Comparison of ENCODE assay signal across 1 cellular context in the genomic region with DNA sequence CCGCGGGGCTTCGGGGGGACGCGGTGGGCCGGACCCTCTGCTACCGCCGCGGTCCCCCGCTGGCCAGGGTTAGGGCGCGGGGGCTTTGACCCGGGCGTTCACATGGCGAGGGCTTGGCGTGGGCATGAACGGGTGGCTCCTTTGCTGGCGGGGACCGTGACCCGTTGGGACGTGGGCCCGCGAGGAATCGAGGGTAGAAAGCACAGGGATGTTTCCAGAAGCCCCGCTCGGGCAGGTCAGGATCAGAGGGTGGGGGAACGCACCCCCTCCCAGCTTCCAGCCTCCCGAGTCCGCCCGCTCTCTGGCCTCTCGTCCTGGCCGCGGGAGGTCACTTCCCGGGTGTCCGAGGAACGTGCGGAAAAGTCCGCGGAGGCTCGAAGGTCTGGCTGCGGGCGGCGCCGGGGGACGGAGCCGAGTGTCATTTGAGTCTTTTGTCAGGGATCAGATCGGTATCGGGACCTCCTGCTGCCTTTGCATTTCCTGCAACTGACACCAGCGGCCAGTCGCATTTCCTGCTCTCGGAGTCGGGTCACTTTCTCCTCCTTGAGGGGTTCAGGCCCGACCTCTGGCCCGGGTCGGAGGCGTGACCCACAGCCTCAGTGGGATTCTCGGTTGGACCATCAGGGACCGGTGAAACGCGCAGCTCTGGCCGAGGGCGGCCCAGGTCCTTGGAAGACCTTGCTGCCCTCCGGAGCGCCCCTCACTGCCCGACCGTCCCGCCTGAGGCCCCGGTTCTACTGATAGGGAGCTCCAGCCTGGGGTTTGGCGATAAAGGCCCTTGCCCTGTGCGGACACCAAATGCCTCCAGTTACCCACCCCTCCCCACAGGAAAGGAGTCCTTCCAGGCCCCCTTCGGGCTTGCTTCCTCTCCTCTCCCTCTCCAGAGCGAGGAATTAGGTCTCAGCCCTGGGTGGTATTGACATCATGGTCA.
TF ChIP-seq lines count a peak whose summit lies in the region.

No MANE protein-coding gene starts in this region.

TF ChIP-seq in GM12878, 131 proteins besides CTCF, POLR2A, EP300 and RAD21:
- TF ChIP-seq IRF4 (IDR thresholded peaks at IDR 0.05; ENCODE audit: low read depth, low read length) (no peak), EZH2 (IDR thresholded peaks at IDR 0.05; ENCODE audit: borderline replicate concordance, control insufficient read depth, low read depth, low read length) (no peak), SUZ12 (IDR thresholded peaks at IDR 0.05; ENCODE audit: unreplicated experiment) (peak; percentile 86), RUNX3 (IDR thresholded peaks at IDR 0.05; ENCODE audit: low read length) (no peak)
